ENCODE assay signal across 12 cellular contexts in genomic region chr15:58260911-58261267, GRCh38.
DNase-seq lines count a peak whose midpoint lies in the region; ATAC-seq and TF ChIP-seq lines count a peak whose summit lies in the region.
"Had no signal": no experiment of that assay in that cellular context is flagged by ENCODE, and none has a peak within 500 bp of the region (broad histone marks: within the 10 kb centered on the region; RNA-seq: fewer than 3 reads in every experiment).

No MANE protein-coding gene starts in this region.

- H3K36me3 ChIP-seq in OCI-LY1 (ENCODE audit: insufficient read depth, low read length) (no peaks in the 10 kb centered on the region; the same call in 1 of the 2 replicates), suprapubic skin (no peaks in the 10 kb centered on the region)

- H3K9ac ChIP-seq in OCI-LY1 (ENCODE audit: low read length): no peak overlapping the region

- no peaks in the 10 kb centered on the region for H3F3A ChIP-seq in OCI-LY1 (ENCODE audit: insufficient read depth, low read length)

- no peaks in the 10 kb centered on the region for H4K20me1 ChIP-seq in OCI-LY1 (ENCODE audit: insufficient read depth, low read length)

- H3K9me3 ChIP-seq in OCI-LY1 (ENCODE audit: low read length): no peaks in the 10 kb centered on the region
- H3K9me3 ChIP-seq in suprapubic skin: no peaks in the 10 kb centered on the region
- H3K9me3 ChIP-seq: A549, body of pancreas had no signal

- 38% methylated on average over 2 of the region's 2 CpGs for WGBS in suprapubic skin

- TF ChIP-seq CTCF in OCI-LY1 (IDR thresholded peaks at IDR 0.05; ENCODE audit: low read length) (no peak), suprapubic skin (IDR thresholded peaks at IDR 0.05) (no peak)

- no peaks in the 10 kb centered on the region for H3K9me2 ChIP-seq in OCI-LY1 (ENCODE audit: low read depth, low read length)

- H3K79me2 ChIP-seq in OCI-LY1 (ENCODE audit: insufficient read depth, low read length): no peaks in the 10 kb centered on the region

- ATAC-seq in HG02884 (IDR thresholded peaks at IDR 0.05; ENCODE audit: unreplicated experiment): no peak
- ATAC-seq: A549 had no signal

- H3K4me3 ChIP-seq in OCI-LY1 (ENCODE audit: low read depth, low read length, poor library complexity, severe bottlenecking): peak overlapping the region; percentile 51
- H3K4me3 ChIP-seq in suprapubic skin: no peak overlapping the region
- H3K4me3 ChIP-seq: A549, body of pancreas had no signal

- TF ChIP-seq EP300 in suprapubic skin (IDR thresholded peaks at IDR 0.05): no peak

- H3K4me2 ChIP-seq in OCI-LY1 (ENCODE audit: low read length): peak overlapping the region; percentile 58
- H3K4me2 ChIP-seq: A549 had no signal

- peaks cover 18% of the 10 kb centered on the region for H3K4me1 ChIP-seq in OCI-LY1 (ENCODE audit: insufficient read depth, low read length, severe bottlenecking)
- H3K4me1 ChIP-seq in suprapubic skin: peaks cover 22% of the 10 kb centered on the region
- H3K4me1 ChIP-seq: body of pancreas had no signal

- H3K27ac ChIP-seq in OCI-LY1 (ENCODE audit: low read depth, low read length, poor library complexity, severe bottlenecking) (no peak overlapping the region), suprapubic skin (peak overlapping the region; percentile 55), substantia nigra (ENCODE audit: low read depth, low read length, poor library complexity, severe bottlenecking) (no peak overlapping the region)
- H3K27ac ChIP-seq: A549, body of pancreas had no signal

- H3K27me3 ChIP-seq in OCI-LY1 (ENCODE audit: insufficient read depth, low read length) (no peaks in the 10 kb centered on the region; the same call in 1 of the 2 replicates), suprapubic skin (no peaks in the 10 kb centered on the region)
- H3K27me3 ChIP-seq: body of pancreas had no signal

- no peak overlapping the region for H2AFZ ChIP-seq in OCI-LY1 (ENCODE audit: low read length)

- DNase-seq in NCI-H187 treated with DMSO at 0.1 percent for 48 hours (lab: John Stamatoyannopoulos, UW): peak; percentile 2
- DNase-seq in NCI-H187 (lab: John Stamatoyannopoulos, UW): no peak
- DNase-seq in fibroblast of the conjunctiva (ENCODE audit: low read depth): peak; percentile 26
- no peak for DNase-seq in suprapubic skin (ENCODE audit: low spot score in 2 of 2)
- no peak for DNase-seq in HT-29 (ENCODE audit: low spot score)
- DNase-seq in substantia nigra (lab: John Stamatoyannopoulos, UW): no peak
- DNase-seq: body of pancreas, GOT3, RPMI8226 had no signal

- TF ChIP-seq POLR2A in suprapubic skin (IDR thresholded peaks at IDR 0.05): no peak

Comparison
In these comparisons a context has a peak if more than half of its experiments do, and no peak if none do; other contexts are left out.
1. DNase-seq: peak in NCI-H187 treated with DMSO at 0.1 percent for 48 hours (single experiment) and fibroblast of the conjunctiva (single experiment); none in NCI-H187 (0 of 2), suprapubic skin (0 of 2), HT-29 (single experiment) and substantia nigra (0 of 49).